8 cellular contexts compared by ENCODE assay signal in genomic region chr7:121544726-121545125, GRCh38.
DNase-seq lines count a peak whose midpoint lies in the region; ATAC-seq and TF ChIP-seq lines count a peak whose summit lies in the region.

No MANE protein-coding gene starts in this region.

- TF ChIP-seq EP300 in esophagus muscularis mucosa (IDR thresholded peaks at IDR 0.05): no peak

- H3K27me3 ChIP-seq in foreskin keratinocyte (no peaks in the 10 kb centered on the region), esophagus muscularis mucosa (no peaks in the 10 kb centered on the region)

- no peak for TF ChIP-seq POLR2A in esophagus muscularis mucosa (IDR thresholded peaks at IDR 0.05; ENCODE audit: low read depth)

- TF ChIP-seq CTCF in GM13977 (IDR thresholded peaks at IDR 0.05; ENCODE audit: extremely low read depth, insufficient read depth, missing control alignments): no peak
- TF ChIP-seq CTCF in foreskin keratinocyte (conservative IDR thresholded peaks at IDR 0.05): no peak
- TF ChIP-seq CTCF in esophagus muscularis mucosa (IDR thresholded peaks at IDR 0.05): no peak

- no peaks in the 10 kb centered on the region for H3K9me3 ChIP-seq in esophagus muscularis mucosa

- peaks cover 16% of the 10 kb centered on the region for H3K4me1 ChIP-seq in foreskin keratinocyte
- H3K4me1 ChIP-seq in esophagus muscularis mucosa: no peaks in the 10 kb centered on the region

- 59% methylated on average over 2 of the region's 2 CpGs for WGBS in esophagus muscularis mucosa

- peak; percentile 87 for ATAC-seq in HG02610 (IDR thresholded peaks at IDR 0.05; ENCODE audit: unreplicated experiment)
- peak; percentile 96 for ATAC-seq in foreskin keratinocyte

- DNase-seq in GM13977 (ENCODE audit: low spot score) (peak; percentile 12), RPMI7951 (ENCODE audit: low read depth) (peak; percentile 96), foreskin keratinocyte (peak; percentile 95 to 98), NCI-H1694 treated with DMSO at 0.1 percent for 48 hours (lab: John Stamatoyannopoulos, UW) (no peak), HUDEP-2 (lab: John Stamatoyannopoulos, UW; ENCODE audit: unreplicated experiment in 76 of 76) (no peak), DMS114 treated with DMSO at 0.1 percent for 48 hours (lab: John Stamatoyannopoulos, UW; ENCODE audit: unreplicated experiment) (no peak), esophagus muscularis mucosa (ENCODE audit: extremely low spot score) (no peak)

- intact Hi-C loops in esophagus muscularis mucosa (cut with DNase I): no loop called here

- H3K36me3 ChIP-seq in esophagus muscularis mucosa: no peaks in the 10 kb centered on the region

- in situ Hi-C loops in GM13977 (cut with MboI; ENCODE audit: low pct_unique_long_range_greater_than_20kb, low sequenced_read_pairs, unreplicated experiment): loop anchor here (10.0 to 25.0 kb wide), 2 partner anchors 170 to 407 kb away; no protein-coding TSS in a partner anchor

- no peak overlapping the region for H3K27ac ChIP-seq in foreskin keratinocyte
- H3K27ac ChIP-seq in esophagus muscularis mucosa (replicated peaks in 1 of 4): no peak overlapping the region

- H3K4me3 ChIP-seq in esophagus muscularis mucosa: no peak overlapping the region

Comparison
In these comparisons a context has a peak if more than half of its experiments do, and no peak if none do; other contexts are left out.
1. DNase-seq: peak in GM13977 (single experiment), RPMI7951 (single experiment) and foreskin keratinocyte (2 of 2); none in NCI-H1694 treated with DMSO at 0.1 percent for 48 hours (single experiment), HUDEP-2 (0 of 76), DMS114 treated with DMSO at 0.1 percent for 48 hours (single experiment) and esophagus muscularis mucosa (single experiment).